Comparison of ENCODE assay signal across 16 cellular contexts in genomic region chr1:112513112-112513870, GRCh38. TPM values are rescaled to one million over a fixed set of nuclear protein-coding genes. Genes with fewer than 3 reads are reported as not detected.
DNase-seq lines count a peak whose midpoint lies in the region; ATAC-seq and TF ChIP-seq lines count a peak whose summit lies in the region.
"Had no signal": no experiment of that assay in that cellular context is flagged by ENCODE, and none has a peak within 500 bp of the region (broad histone marks: within the 10 kb centered on the region; RNA-seq: fewer than 3 reads in every experiment).

No MANE protein-coding gene starts in this region.

- H3K36me3 Mint-ChIP-seq in activated CD4-positive, alpha-beta T cell treated with anti-CD3 and anti-CD28 coated beads, Interleukin-2, amount 10 ng/mL, durations not matched to agents 24 days and 14 days (ENCODE audit: low read depth), result no peaks in the 10 kb centered on the region
- no peaks in the 10 kb centered on the region for H3K36me3 Mint-ChIP-seq in stimulated activated memory B cell treated with anti-CD40 and anti-IgM and Interleukin-4, amounts not matched to agents 10 μg/mL and 1 μg/mL and 100 μg/mL, for 72 hours
- H3K36me3 Mint-ChIP-seq: stimulated activated effector memory CD8-positive, alpha-beta T cell treated with anti-CD3 and anti-CD28 coated beads, Interleukin-12 subunit alpha, Interleukin-12 subunit beta, amount 100 ng/mL, for 72 hours had no signal

- H3K27me3 Mint-ChIP-seq in activated CD4-positive, alpha-beta T cell treated with anti-CD3 and anti-CD28 coated beads, Interleukin-2, amount 10 ng/mL, durations not matched to agents 24 days and 14 days, result peaks cover 31% of the 10 kb centered on the region
- H3K27me3 Mint-ChIP-seq in stimulated activated memory B cell treated with anti-CD40 and anti-IgM and Interleukin-4, amounts not matched to agents 10 μg/mL and 1 μg/mL and 100 μg/mL, for 72 hours, result peaks cover 12% of the 10 kb centered on the region

- no peak overlapping the region for H3K4me3 Mint-ChIP-seq in activated CD4-positive, alpha-beta T cell treated with anti-CD3 and anti-CD28 coated beads, Interleukin-2, amount 10 ng/mL, durations not matched to agents 24 days and 14 days
- H3K4me3 Mint-ChIP-seq in stimulated activated memory B cell treated with anti-CD40 and anti-IgM and Interleukin-4, amounts not matched to agents 10 μg/mL and 1 μg/mL and 100 μg/mL, for 72 hours, result no peak overlapping the region
- H3K4me3 Mint-ChIP-seq: stimulated activated effector memory CD8-positive, alpha-beta T cell treated with anti-CD3 and anti-CD28 coated beads, Interleukin-12 subunit alpha, Interleukin-12 subunit beta, amount 100 ng/mL, for 72 hours had no signal

- H3K27me3 ChIP-seq in GM23248 (replicated peaks; ENCODE audit: insufficient read depth) (no peaks in the 10 kb centered on the region), right atrium auricular region (no peaks in the 10 kb centered on the region)

- no peak overlapping the region for H2AFZ ChIP-seq in GM23248

- no peaks in the 10 kb centered on the region for H3K9me3 Mint-ChIP-seq in activated CD4-positive, alpha-beta T cell treated with anti-CD3 and anti-CD28 coated beads, Interleukin-2, amount 10 ng/mL, durations not matched to agents 24 days and 14 days
- no peaks in the 10 kb centered on the region for H3K9me3 Mint-ChIP-seq in stimulated activated memory B cell treated with anti-CD40 and anti-IgM and Interleukin-4, amounts not matched to agents 10 μg/mL and 1 μg/mL and 100 μg/mL, for 72 hours
- H3K9me3 Mint-ChIP-seq: stimulated activated effector memory CD8-positive, alpha-beta T cell treated with anti-CD3 and anti-CD28 coated beads, Interleukin-12 subunit alpha, Interleukin-12 subunit beta, amount 100 ng/mL, for 72 hours had no signal

- peaks cover 9% of the 10 kb centered on the region; the same call in 1 of the 2 replicates for H3K4me1 ChIP-seq in GM23248 (ENCODE audit: insufficient read depth)
- H3K4me1 ChIP-seq in right atrium auricular region, result peaks cover 0 to 50% of the 10 kb centered on the region in 2 donors

- DNase-seq in GM23248, result peak; percentile 34
- DNase-seq in brain pericyte (ENCODE audit: low read depth, low spot score), result peak; percentile 83
- DNase-seq in right atrium auricular region (ENCODE audit: low spot score), result peak; percentile 72
- no peak for DNase-seq in sciatic nerve (ENCODE audit: low spot score)
- no peak for DNase-seq in activated CD4-positive, alpha-beta T cell treated with anti-CD3 and anti-CD28 coated beads, Interleukin-2, amount 10 ng/mL, durations not matched to agents 24 days and 14 days
- DNase-seq in C1 segment of cervical spinal cord (lab: John Stamatoyannopoulos, UW), result no peak
- DNase-seq: foreskin melanocyte, GF-D8, mammary epithelial cell, NCI-H82 had no signal

- TF ChIP-seq CTCF in right atrium auricular region (IDR thresholded peaks at IDR 0.05), result no peak

- no peak overlapping the region for H3K27ac Mint-ChIP-seq in activated CD4-positive, alpha-beta T cell treated with anti-CD3 and anti-CD28 coated beads, Interleukin-2, amount 10 ng/mL, durations not matched to agents 24 days and 14 days
- H3K27ac Mint-ChIP-seq in stimulated activated memory B cell treated with anti-CD40 and anti-IgM and Interleukin-4, amounts not matched to agents 10 μg/mL and 1 μg/mL and 100 μg/mL, for 72 hours, result no peak overlapping the region
- H3K27ac Mint-ChIP-seq: stimulated activated effector memory CD8-positive, alpha-beta T cell treated with anti-CD3 and anti-CD28 coated beads, Interleukin-12 subunit alpha, Interleukin-12 subunit beta, amount 100 ng/mL, for 72 hours had no signal

- ATAC-seq in sciatic nerve (peak; percentile 64), GM18505 (IDR thresholded peaks at IDR 0.05; ENCODE audit: unreplicated experiment) (no peak)
- no peak for ATAC-seq in stimulated activated memory B cell treated with anti-CD40 and anti-IgM and Interleukin-4, amounts not matched to agents 10 μg/mL and 1 μg/mL and 100 μg/mL, for 72 hours
- ATAC-seq: HCT116; stimulated activated effector memory CD8-positive, alpha-beta T cell treated with anti-CD3 and anti-CD28 coated beads, Interleukin-12 subunit alpha, Interleukin-12 subunit beta, amount 100 ng/mL, for 72 hours had no signal

- no peaks in the 10 kb centered on the region for H3F3A ChIP-seq in GM23248 (ENCODE audit: insufficient read depth)

- no peak overlapping the region for H3K4me2 ChIP-seq in GM23248 (ENCODE audit: unreplicated experiment)

- intact Hi-C loops in sciatic nerve (cut with DNase I), result no loop called here
- intact Hi-C loops in activated CD4-positive, alpha-beta T cell treated with anti-CD3 and anti-CD28 coated beads, Interleukin-2, amount 10 ng/mL, durations not matched to agents 24 days and 14 days (cut with micrococcal nuclease), result no loop called here

- H3K79me2 ChIP-seq in GM23248 (ENCODE audit: insufficient read depth), result no peaks in the 10 kb centered on the region

- in situ Hi-C loops in GM23248 (cut with MboI), result no loop called here

- H3K4me3 ChIP-seq in GM23248 (no peak overlapping the region), right atrium auricular region (no peak overlapping the region)
- H3K4me3 ChIP-seq: skin epidermis had no signal

- WGBS in GM23248 (ENCODE audit: low coverage in 1 of 2, low lambda C conversion rate in 2 of 2, missing lambda C conversion rate in 2 of 2), 2 experiments, result 51% methylated on average over 9 of the region's 9 CpGs

- TF ChIP-seq POLR2A in GM18505 (IDR thresholded peaks at IDR 0.05; ENCODE audit: borderline replicate concordance, extremely low read depth, insufficient read depth, insufficient read length), result no peak

- H3K9me3 ChIP-seq in GM23248 (ENCODE audit: low read depth), result no peaks in the 10 kb centered on the region
- no peaks in the 10 kb centered on the region for H3K9me3 ChIP-seq in right atrium auricular region
- H3K9me3 ChIP-seq: neutrophil had no signal

- H3K9me2 ChIP-seq in GM23248 (ENCODE audit: insufficient read depth), result no peaks in the 10 kb centered on the region

- no peak overlapping the region for H3K9ac ChIP-seq in GM23248

- H3K36me3 ChIP-seq in GM23248 (ENCODE audit: low read depth) (no peaks in the 10 kb centered on the region), right atrium auricular region (no peaks in the 10 kb centered on the region)
- H3K36me3 ChIP-seq: neutrophil had no signal

- H3K27ac ChIP-seq in GM23248, result no peak overlapping the region
- peak overlapping the region; percentile 42 to 51 for H3K27ac ChIP-seq in right atrium auricular region
- H3K27ac ChIP-seq: neutrophil had no signal

- no peaks in the 10 kb centered on the region for H4K20me1 ChIP-seq in GM23248 (ENCODE audit: insufficient read depth)

- H3K4me1 Mint-ChIP-seq in activated CD4-positive, alpha-beta T cell treated with anti-CD3 and anti-CD28 coated beads, Interleukin-2, amount 10 ng/mL, durations not matched to agents 24 days and 14 days, result peaks cover 5% of the 10 kb centered on the region
- H3K4me1 Mint-ChIP-seq in stimulated activated memory B cell treated with anti-CD40 and anti-IgM and Interleukin-4, amounts not matched to agents 10 μg/mL and 1 μg/mL and 100 μg/mL, for 72 hours, result peaks cover 2% of the 10 kb centered on the region
- H3K4me1 Mint-ChIP-seq: stimulated activated effector memory CD8-positive, alpha-beta T cell treated with anti-CD3 and anti-CD28 coated beads, Interleukin-12 subunit alpha, Interleukin-12 subunit beta, amount 100 ng/mL, for 72 hours had no signal

RNA-seq across cellular contexts. Expression of gene WNT2B, which starts 4.5 kb away (rescaled TPM):
- 0.13 and 2.1 TPM in 2 replicates for total RNA-seq in GM23248 (2014; rRNA removed; shearing (Covaris generic))
- 0.43 and 0.61 TPM in 2 replicates for polyA plus RNA-seq in GM23248 (2016; fragmentation: Nextera tagmentation; extraction: Ambion mirVana)
- total RNA-seq in right atrium auricular region, result 10 to 100 TPM in 1 of 2 donors, 1 to 10 TPM in 1; 4.8 to 18.6 TPM
- 10.9 TPM for total RNA-seq in sciatic nerve
- total RNA-seq in activated CD4-positive, alpha-beta T cell treated with anti-CD3 and anti-CD28 coated beads, Interleukin-2, amount 10 ng/mL, durations not matched to agents 24 days and 14 days, result 0.05 TPM in 1 of 2 replicates, not detected in the other

Comparison
In these comparisons a context has a peak if more than half of its experiments do, and no peak if none do; other contexts are left out.
1. DNase-seq: peak in GM23248 (single experiment), brain pericyte (single experiment) and right atrium auricular region (single experiment); none in sciatic nerve (single experiment), activated CD4-positive, alpha-beta T cell treated with anti-CD3 and anti-CD28 coated beads, Interleukin-2, amount 10 ng/mL, durations not matched to agents 24 days and 14 days (single experiment) and C1 segment of cervical spinal cord (0 of 14).